18 cellular contexts compared by ENCODE assay signal in the genomic region with DNA sequence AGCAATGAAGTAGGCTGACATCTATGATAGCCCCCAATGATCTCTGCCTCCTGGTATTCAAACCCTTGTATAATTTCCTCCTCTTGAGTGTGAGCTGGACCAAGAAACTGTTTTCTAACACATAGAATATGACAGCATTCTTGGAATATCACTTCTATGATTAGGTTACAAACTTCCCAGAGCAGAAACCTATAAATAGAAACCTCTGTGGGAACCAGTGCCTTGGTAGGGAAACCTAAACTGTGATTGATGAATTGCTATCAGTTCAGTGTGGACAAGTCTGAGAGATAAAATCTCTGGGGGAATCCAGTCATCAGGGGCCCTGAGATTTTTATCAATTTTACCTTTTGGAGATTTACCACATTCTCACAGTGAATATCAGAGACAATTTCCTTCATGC.
"Had no signal": no experiment of that assay in that cellular context is flagged by ENCODE, and none has a peak within 500 bp of the region (broad histone marks: within the 10 kb centered on the region; RNA-seq: fewer than 3 reads in every experiment).

No MANE protein-coding gene starts in this region.

- H3K4me1 ChIP-seq: ascending aorta, right lobe of liver, upper lobe of left lung had no signal

- H3K27ac ChIP-seq: right lobe of liver, SK-N-MC, upper lobe of left lung, VCaP had no signal

- H3K4me3 ChIP-seq: ascending aorta, right lobe of liver, SK-N-MC, upper lobe of left lung had no signal

- ATAC-seq: activated CD4-positive, alpha-beta T cell treated with anti-CD3 and anti-CD28 coated beads for 36 hours; esophagus mucosa; right lobe of liver; T-cell had no signal

- H3K27me3 ChIP-seq: ascending aorta, right lobe of liver, upper lobe of left lung had no signal

- H3K36me3 ChIP-seq: ascending aorta, right lobe of liver, upper lobe of left lung had no signal

- H3K9me3 ChIP-seq: ascending aorta, right lobe of liver, upper lobe of left lung had no signal

- DNase-seq: activated CD4-positive, alpha-beta memory T cell treated with anti-CD3 and anti-CD28 coated beads, Interleukin-2, amount 10 ng/mL, durations not matched to agents 7 days and 5 days; activated CD4-positive, alpha-beta T cell treated with anti-CD3 and anti-CD28 coated beads for 36 hours; activated CD8-positive, alpha-beta memory T cell treated with anti-CD3 and anti-CD28 coated beads, Interleukin-2, amount 50 U/mL, for 4 hours; activated naive CD8-positive, alpha-beta T cell treated with anti-CD3 and anti-CD28 coated beads, Interleukin-2, amount 10 ng/mL, durations not matched to agents 7 days and 5 days; dermis blood vessel endothelial cell; foreskin melanocyte; midbrain; naive B cell; posterior cingulate gyrus; right lobe of liver; stimulated activated naive CD4-positive, alpha-beta T cell treated with Interleukin-2 at 50 U/mL for 16 hours; T-cell; T1000; upper lobe of left lung had no signal
